Comparison of ENCODE assay signal across 30 cellular contexts in genomic region chr1:231121533-231121932, GRCh38. TPM values are rescaled to one million over a fixed set of nuclear protein-coding genes. Genes with fewer than 3 reads are reported as not detected.
"Had no signal": no experiment of that assay in that cellular context is flagged by ENCODE, and none has a peak within 500 bp of the region (broad histone marks: within the 10 kb centered on the region; RNA-seq: fewer than 3 reads in every experiment).

No MANE protein-coding gene starts in this region.

- DNase-seq: activated B cell treated with CpG ODN at 0.5 μM for 24 hours; activated CD4-positive, alpha-beta T cell treated with anti-CD3 and anti-CD28 coated beads for 36 hours; activated CD4-positive, alpha-beta T cell treated with anti-CD3 and anti-CD28 coated beads, Interleukin-2, amount 50 U/mL, for 4 hours; activated CD8-positive, alpha-beta memory T cell treated with anti-CD3 and anti-CD28 coated beads for 24 hours; activated CD8-positive, alpha-beta memory T cell treated with anti-CD3 and anti-CD28 coated beads, Interleukin-2, amount 50 U/mL, for 4 hours; activated naive CD4-positive, alpha-beta T cell; activated T-cell treated with anti-CD3 and anti-CD28 coated beads, Interleukin-2, amount 50 U/mL, for 24 hours; adrenal gland; brain microvascular endothelial cell; caudate nucleus; dermis blood vessel endothelial cell; effector CD8-positive, alpha-beta T cell; foreskin melanocyte; glutamatergic neuron; hippocampal formation; left cardiac atrium; midbrain; natural killer cell; stimulated activated CD4-positive, alpha-beta T cell treated with anti-CD3 and anti-CD28 coated beads, Interleukin-4, amount 100 ng/mL, for 24 hours; stimulated activated naive CD4-positive, alpha-beta T cell treated with Interleukin-2 at 50 U/mL for 16 hours; T-helper 9 cell; upper lobe of left lung had no signal

- H3K36me3 ChIP-seq: adrenal gland, ascending aorta, brain microvascular endothelial cell, prostate gland, right atrium auricular region, thoracic aorta, upper lobe of left lung had no signal

- ATAC-seq: activated CD4-positive, alpha-beta T cell treated with anti-CD3 and anti-CD28 coated beads for 36 hours; activated T-helper 17 cell treated with anti-CD3 and anti-CD28 coated beads, Interleukin-2, amount 50 U/mL, for 72 hours; left cardiac atrium; natural killer cell had no signal

- FAIRE-seq: islet of Langerhans had no signal

- H3K27ac ChIP-seq: adrenal gland, ascending aorta, brain microvascular endothelial cell, prostate gland, right atrium auricular region, thoracic aorta, upper lobe of left lung had no signal

- H3K4me3 ChIP-seq: adrenal gland, ascending aorta, prostate gland, right atrium auricular region, thoracic aorta, upper lobe of left lung had no signal

- H3K9me3 ChIP-seq: adrenal gland, prostate gland had no signal

- H3K4me1 ChIP-seq: adrenal gland, ascending aorta, prostate gland, right atrium auricular region, upper lobe of left lung had no signal

- H3K27me3 ChIP-seq: adrenal gland, ascending aorta, brain microvascular endothelial cell, right atrium auricular region, upper lobe of left lung had no signal

- H3K27ac Mint-ChIP-seq: activated B cell treated with CpG ODN at 0.5 μM for 24 hours; activated CD4-positive, alpha-beta T cell treated with anti-CD3 and anti-CD28 coated beads for 36 hours; activated naive CD8-positive, alpha-beta T cell; activated T-cell treated with anti-CD3 and anti-CD28 coated beads, Interleukin-2, amount 50 U/mL, for 24 hours; activated T-helper 17 cell treated with anti-CD3 and anti-CD28 coated beads, Interleukin-2, amount 50 U/mL, for 72 hours; natural killer cell had no signal

- H3K36me3 Mint-ChIP-seq: activated naive CD8-positive, alpha-beta T cell; natural killer cell had no signal

- H3K4me3 Mint-ChIP-seq: activated B cell treated with CpG ODN at 0.5 μM for 24 hours; activated CD4-positive, alpha-beta T cell treated with anti-CD3 and anti-CD28 coated beads for 36 hours; activated naive CD8-positive, alpha-beta T cell; activated T-cell treated with anti-CD3 and anti-CD28 coated beads, Interleukin-2, amount 50 U/mL, for 24 hours; activated T-helper 17 cell treated with anti-CD3 and anti-CD28 coated beads, Interleukin-2, amount 50 U/mL, for 72 hours; natural killer cell had no signal

- H3K4me1 Mint-ChIP-seq: activated B cell treated with CpG ODN at 0.5 μM for 24 hours; activated CD4-positive, alpha-beta T cell treated with anti-CD3 and anti-CD28 coated beads for 36 hours; activated T-helper 17 cell treated with anti-CD3 and anti-CD28 coated beads, Interleukin-2, amount 50 U/mL, for 72 hours; natural killer cell had no signal

RNA-seq across cellular contexts. Expression of gene TRIM67, which starts 40.3 kb away (rescaled TPM):
- total RNA-seq: activated B cell treated with CpG ODN at 0.5 μM for 24 hours; activated CD4-positive, alpha-beta T cell treated with anti-CD3 and anti-CD28 coated beads for 36 hours; activated T-helper 17 cell treated with anti-CD3 and anti-CD28 coated beads, Interleukin-2, amount 50 U/mL, for 72 hours; ascending aorta; dermis blood vessel endothelial cell; natural killer cell; thoracic aorta had no signal
- polyA plus RNA-seq: liver had no signal
